Comparison of ENCODE assay signal across 11 cellular contexts in genomic region chr9:130193531-130194405, GRCh38. TPM values are rescaled to one million over a fixed set of nuclear protein-coding genes. Genes with fewer than 3 reads are reported as not detected.
DNase-seq lines count a peak whose midpoint lies in the region; ATAC-seq and TF ChIP-seq lines count a peak whose summit lies in the region.
"Had no signal": no experiment of that assay in that cellular context is flagged by ENCODE, and none has a peak within 500 bp of the region (broad histone marks: within the 10 kb centered on the region; RNA-seq: fewer than 3 reads in every experiment).

No MANE protein-coding gene starts in this region.

- CTCF ChIA-PET in A673 (lab: Charles Lee) = no interaction called here

- intact Hi-C loops in A673 (cut with micrococcal nuclease; ENCODE audit: unreplicated experiment) = no loop called here

- POLR2A ChIA-PET in A673 (lab: Charles Lee; ENCODE audit: low non-redundant PET) = no interaction called here

- TF ChIP-seq CTCF in A673 (conservative IDR thresholded peaks at IDR 0.05; ENCODE audit: low read depth, low read length) (no peak), coronary artery (IDR thresholded peaks at IDR 0.05) (no peak)

- no peaks in the 10 kb centered on the region for H3K27me3 ChIP-seq in A673 (replicated peaks; ENCODE audit: insufficient read depth, low read depth, low read length, poor library complexity)

- no TSS peak for BruUV-seq in A673 (replicated peaks; lab: Mats Ljungman, UMichigan)

- no peak overlapping the region for H3K4me3 ChIP-seq in A673 (ENCODE audit: low read depth, low read length, poor library complexity, severe bottlenecking)
- peak overlapping the region; percentile 29 for H3K4me3 ChIP-seq in coronary artery

- H3K27ac ChIP-seq in A673 (ENCODE audit: low read depth, low read length, poor library complexity, severe bottlenecking) (peak overlapping the region; percentile 65), coronary artery (peak overlapping the region in 1 of 2 donors; percentile 21)

- H3K9me3 ChIP-seq in A673 (ENCODE audit: low read depth, low read length, poor library complexity, severe bottlenecking) = no peaks in the 10 kb centered on the region

- H3K4me1 ChIP-seq in A673 (ENCODE audit: insufficient read depth, low read length, poor library complexity, severe bottlenecking) = peaks cover 43% of the 10 kb centered on the region

- ATAC-seq in GM18870 (IDR thresholded peaks at IDR 0.05; ENCODE audit: unreplicated experiment) = no peak

- DNase-seq in A673 (ENCODE audit: low spot score) = no peak
- DNase-seq in NCI-H2171 (lab: John Stamatoyannopoulos, UW) = peak; percentile 54
- no peak for DNase-seq in coronary artery (ENCODE audit: low spot score)
- peak; percentile 47 for DNase-seq in myocyte (ENCODE audit: low read depth)
- DNase-seq in OCI-M2 (lab: John Stamatoyannopoulos, UW; ENCODE audit: unreplicated experiment) = no peak
- DNase-seq in amniotic stem cell (lab: John Stamatoyannopoulos, UW) = no peak
- no peak for DNase-seq in NK-92 treated with Interleukin-12 subunit alpha and Interleukin-12 subunit beta, amount 100 ng/mL, for 24 hours (lab: John Stamatoyannopoulos, UW)
- DNase-seq: activated naive CD4-positive, alpha-beta T cell; EL; NCI-H1694 had no signal

- no peaks in the 10 kb centered on the region for H3K36me3 ChIP-seq in A673 (ENCODE audit: insufficient read depth, low read length, poor library complexity, severe bottlenecking)

RNA-seq across cellular contexts. Expression of gene NCS1, which starts 21.6 kb away (rescaled TPM):
- total RNA-seq in A673 (2021) = 58.6 and 58.8 TPM in 2 replicates
- 55.2 and 59.7 TPM in 2 replicates for total RNA-seq in myocyte
- 58.1 TPM for polyA plus RNA-seq in myocyte (2012)

Comparison
In these comparisons a context has a peak if more than half of its experiments do, and no peak if none do; other contexts are left out.
1. DNase-seq: peak in NCI-H2171 (single experiment) and myocyte (single experiment); none in A673 (single experiment), coronary artery (single experiment), OCI-M2 (single experiment), amniotic stem cell (single experiment) and NK-92 treated with Interleukin-12 subunit alpha and Interleukin-12 subunit beta, amount 100 ng/mL, for 24 hours (single experiment).